In genomic region chr7:106170216-106170615, GRCh38 we compare ENCODE assay signal across 14 cellular contexts. TPM values are rescaled to one million over a fixed set of nuclear protein-coding genes. Genes with fewer than 3 reads are reported as not detected.
A peak's percentile ranks its signal among the peaks of the same experiment; 100 is the strongest.
DNase-seq lines count a peak whose midpoint lies in the region; ATAC-seq lines count a peak whose summit lies in the region.
"Had no signal": no experiment of that assay in that cellular context is flagged by ENCODE, and none has a peak within 500 bp of the region (broad histone marks: within the 10 kb centered on the region; RNA-seq: fewer than 3 reads in every experiment).

No MANE protein-coding gene starts in this region.

- in situ Hi-C loops in G401 (cut with HindIII; ENCODE audit: low sequenced_read_pairs), result no loop called here

- ATAC-seq in HG03521 (IDR thresholded peaks at IDR 0.05; ENCODE audit: unreplicated experiment), result no peak

- DNase-seq in G401 (ENCODE audit: low spot score) (peak; percentile 87), NCI-H446 (lab: John Stamatoyannopoulos, UW) (peak; percentile 63 to 82), cerebellar cortex (ENCODE audit: low spot score) (peak; percentile 84), superior temporal gyrus (ENCODE audit: extremely low spot score) (peak; percentile 47), DMS79 treated with DMSO at 0.1 percent for 48 hours (lab: John Stamatoyannopoulos, UW) (no peak)
- no peak for DNase-seq in activated CD4-positive, CD25-positive, alpha-beta regulatory T cell (lab: John Stamatoyannopoulos, UW)
- DNase-seq: ACHN; CD4-positive, alpha-beta T cell; DMS153; DND-41; GF-D8; GOT3; KG1 had no signal

RNA-seq across cellular contexts. Expression of gene SYPL1, which starts 58.1 kb away (rescaled TPM):
- 25.6 and 36.4 TPM in 2 replicates for total RNA-seq in G401 (2014; rRNA removed; shearing (Covaris generic))

Comparison
In these comparisons a context has a peak if more than half of its experiments do, and no peak if none do; other contexts are left out.
1. DNase-seq: peak in G401 (single experiment), NCI-H446 (2 of 2), cerebellar cortex (single experiment) and superior temporal gyrus (single experiment); none in activated CD4-positive, CD25-positive, alpha-beta regulatory T cell (0 of 4) and DMS79 treated with DMSO at 0.1 percent for 48 hours (single experiment).